In the genomic region with DNA sequence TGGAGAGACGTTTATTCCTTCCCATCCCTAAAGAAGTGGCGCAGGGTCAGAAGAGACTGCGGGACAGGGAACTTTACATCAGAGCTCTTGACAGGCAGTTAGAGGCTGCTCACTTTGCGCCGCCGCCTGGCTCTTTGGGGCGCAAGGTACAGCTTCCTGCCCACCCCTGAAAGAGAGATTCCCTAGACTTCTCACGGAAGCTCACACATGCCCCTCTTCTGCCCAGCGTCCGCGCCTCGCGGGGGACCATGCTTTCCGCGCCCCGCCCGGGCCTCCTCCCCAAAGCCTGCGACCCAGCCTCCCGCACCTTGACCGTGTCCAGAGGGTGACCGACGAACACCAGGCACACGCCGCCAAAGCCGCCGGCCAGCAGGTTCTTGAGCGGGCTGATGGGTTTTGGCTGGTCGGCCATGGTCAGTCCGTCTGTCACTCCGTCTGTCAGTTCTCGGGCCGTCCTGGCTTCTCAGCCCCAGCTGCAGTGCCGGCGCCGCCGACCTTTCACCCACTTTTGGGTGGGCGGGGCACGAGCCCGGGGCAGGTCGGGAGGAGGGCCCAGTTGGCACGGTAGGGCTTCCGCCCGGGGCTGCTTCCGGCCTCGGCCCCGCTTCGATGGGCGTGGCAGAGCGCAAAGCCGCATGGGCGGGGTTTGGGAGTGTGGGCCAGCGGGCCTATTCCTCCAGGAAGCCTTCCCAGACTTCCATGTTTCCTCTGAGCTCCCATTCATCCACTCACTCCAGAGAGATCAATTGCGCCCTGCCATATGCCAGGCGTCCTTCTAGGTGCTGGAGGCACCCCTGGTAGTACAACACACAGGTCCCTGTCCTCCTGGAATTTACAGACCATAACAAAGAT, we compare ENCODE assay signal across 1 cellular context.
TF ChIP-seq lines count a peak whose summit lies in the region.

A gene with protein sequence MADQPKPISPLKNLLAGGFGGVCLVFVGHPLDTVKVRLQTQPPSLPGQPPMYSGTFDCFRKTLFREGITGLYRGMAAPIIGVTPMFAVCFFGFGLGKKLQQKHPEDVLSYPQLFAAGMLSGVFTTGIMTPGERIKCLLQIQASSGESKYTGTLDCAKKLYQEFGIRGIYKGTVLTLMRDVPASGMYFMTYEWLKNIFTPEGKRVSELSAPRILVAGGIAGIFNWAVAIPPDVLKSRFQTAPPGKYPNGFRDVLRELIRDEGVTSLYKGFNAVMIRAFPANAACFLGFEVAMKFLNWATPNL (minus strand): TSS at position 500 of the 852 bp plus-strand sequence. CDS start 88 bp downstream, at position 412.

TF ChIP-seq in K562, 482 proteins besides CTCF, POLR2A, EP300 and RAD21 (continued from another document and continues in another):
- TF ChIP-seq, protein P1, sequence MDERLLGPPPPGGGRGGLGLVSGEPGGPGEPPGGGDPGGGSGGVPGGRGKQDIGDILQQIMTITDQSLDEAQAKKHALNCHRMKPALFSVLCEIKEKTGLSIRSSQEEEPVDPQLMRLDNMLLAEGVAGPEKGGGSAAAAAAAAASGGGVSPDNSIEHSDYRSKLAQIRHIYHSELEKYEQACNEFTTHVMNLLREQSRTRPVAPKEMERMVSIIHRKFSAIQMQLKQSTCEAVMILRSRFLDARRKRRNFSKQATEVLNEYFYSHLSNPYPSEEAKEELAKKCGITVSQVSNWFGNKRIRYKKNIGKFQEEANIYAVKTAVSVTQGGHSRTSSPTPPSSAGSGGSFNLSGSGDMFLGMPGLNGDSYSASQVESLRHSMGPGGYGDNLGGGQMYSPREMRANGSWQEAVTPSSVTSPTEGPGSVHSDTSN (CRISPR knock-in tag; IDR thresholded peaks at IDR 0.05; ENCODE audit: low read depth) = no peak
- TF ChIP-seq, protein P1 (tag; conservative IDR thresholded peaks at IDR 0.05; ENCODE audit: low read depth) = no peak
- TF ChIP-seq HOXB6 (CRISPR knock-in tag; IDR thresholded peaks at IDR 0.05; ENCODE audit: borderline replicate concordance) = no peak
- TF ChIP-seq ZNF445 (CRISPR knock-in tag; IDR thresholded peaks at IDR 0.05; ENCODE audit: low read depth) = no peak
- TF ChIP-seq RBBP5 (IDR thresholded peaks at IDR 0.05; ENCODE audit: borderline replicate concordance, insufficient read depth, low read length, poor library complexity, severe bottlenecking) = peak; percentile 57
- no peak for TF ChIP-seq HES1 (IDR thresholded peaks at IDR 0.05; ENCODE audit: low read depth)
- TF ChIP-seq SP1 (CRISPR knock-in tag; IDR thresholded peaks at IDR 0.05) = peak; percentile 88
- no peak for TF ChIP-seq HNRNPH1 (optimal IDR thresholded peaks at IDR 0.05; ENCODE audit: low read depth, low read length)
- TF ChIP-seq CHD2 (IDR thresholded peaks at IDR 0.05; ENCODE audit: low read depth, low read length) = no peak
- no peak; the same call in 1 of the 2 replicates for TF ChIP-seq ZBTB7A (IDR thresholded peaks at IDR 0.05; ENCODE audit: borderline replicate concordance, control insufficient read depth, low read depth, low read length)
- no peak for TF ChIP-seq TAL1 (IDR thresholded peaks at IDR 0.05)
- peak in 1 of 3 experiments; percentile 46 for TF ChIP-seq YY1 (IDR thresholded peaks at IDR 0.05; ENCODE audit: borderline replicate concordance in 1 of 3, control insufficient read depth in 1 of 3, extremely low read depth in 1 of 3, insufficient read depth in 3 of 3, insufficient read length in 1 of 3, insufficient replicate concordance in 2 of 3, low read depth in 1 of 3, low read length in 2 of 3)
- TF ChIP-seq ZNF668 (CRISPR knock-in tag; IDR thresholded peaks at IDR 0.05) = no peak
- TF ChIP-seq FOXO4 (CRISPR knock-in tag; IDR thresholded peaks at IDR 0.05) = no peak
- TF ChIP-seq ZFP30 (CRISPR knock-in tag; IDR thresholded peaks at IDR 0.05; ENCODE audit: borderline replicate concordance) = no peak
- no peak for TF ChIP-seq ZNF75A (CRISPR knock-in tag; IDR thresholded peaks at IDR 0.05)
- TF ChIP-seq ZNF766 (CRISPR knock-in tag; conservative IDR thresholded peaks at IDR 0.05) = no peak
- TF ChIP-seq, protein P2, sequence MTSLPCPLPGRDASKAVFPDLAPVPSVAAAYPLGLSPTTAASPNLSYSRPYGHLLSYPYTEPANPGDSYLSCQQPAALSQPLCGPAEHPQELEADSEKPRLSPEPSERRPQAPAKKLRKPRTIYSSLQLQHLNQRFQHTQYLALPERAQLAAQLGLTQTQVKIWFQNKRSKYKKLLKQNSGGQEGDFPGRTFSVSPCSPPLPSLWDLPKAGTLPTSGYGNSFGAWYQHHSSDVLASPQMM (CRISPR knock-in tag; IDR thresholded peaks at IDR 0.05) = no peak
- TF ChIP-seq MTA2 (IDR thresholded peaks at IDR 0.05; ENCODE audit: low read depth) = no peak
- no peak for TF ChIP-seq ZKSCAN1 (IDR thresholded peaks at IDR 0.05; ENCODE audit: low read depth, low read length)
- no peak for TF ChIP-seq MED1 (CRISPR knock-in tag; IDR thresholded peaks at IDR 0.05; ENCODE audit: borderline replicate concordance)
- no peak for TF ChIP-seq LEF1 (IDR thresholded peaks at IDR 0.05)
- TF ChIP-seq, protein P3, sequence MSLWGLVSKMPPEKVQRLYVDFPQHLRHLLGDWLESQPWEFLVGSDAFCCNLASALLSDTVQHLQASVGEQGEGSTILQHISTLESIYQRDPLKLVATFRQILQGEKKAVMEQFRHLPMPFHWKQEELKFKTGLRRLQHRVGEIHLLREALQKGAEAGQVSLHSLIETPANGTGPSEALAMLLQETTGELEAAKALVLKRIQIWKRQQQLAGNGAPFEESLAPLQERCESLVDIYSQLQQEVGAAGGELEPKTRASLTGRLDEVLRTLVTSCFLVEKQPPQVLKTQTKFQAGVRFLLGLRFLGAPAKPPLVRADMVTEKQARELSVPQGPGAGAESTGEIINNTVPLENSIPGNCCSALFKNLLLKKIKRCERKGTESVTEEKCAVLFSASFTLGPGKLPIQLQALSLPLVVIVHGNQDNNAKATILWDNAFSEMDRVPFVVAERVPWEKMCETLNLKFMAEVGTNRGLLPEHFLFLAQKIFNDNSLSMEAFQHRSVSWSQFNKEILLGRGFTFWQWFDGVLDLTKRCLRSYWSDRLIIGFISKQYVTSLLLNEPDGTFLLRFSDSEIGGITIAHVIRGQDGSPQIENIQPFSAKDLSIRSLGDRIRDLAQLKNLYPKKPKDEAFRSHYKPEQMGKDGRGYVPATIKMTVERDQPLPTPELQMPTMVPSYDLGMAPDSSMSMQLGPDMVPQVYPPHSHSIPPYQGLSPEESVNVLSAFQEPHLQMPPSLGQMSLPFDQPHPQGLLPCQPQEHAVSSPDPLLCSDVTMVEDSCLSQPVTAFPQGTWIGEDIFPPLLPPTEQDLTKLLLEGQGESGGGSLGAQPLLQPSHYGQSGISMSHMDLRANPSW (CRISPR knock-in tag; IDR thresholded peaks at IDR 0.05) = 0 out of 2 replicates have a peak, but pooled peaks have one; percentile 64
- no peak for TF ChIP-seq ZNF146 (CRISPR knock-in tag; IDR thresholded peaks at IDR 0.05; ENCODE audit: unreplicated experiment)
- TF ChIP-seq, protein P4, sequence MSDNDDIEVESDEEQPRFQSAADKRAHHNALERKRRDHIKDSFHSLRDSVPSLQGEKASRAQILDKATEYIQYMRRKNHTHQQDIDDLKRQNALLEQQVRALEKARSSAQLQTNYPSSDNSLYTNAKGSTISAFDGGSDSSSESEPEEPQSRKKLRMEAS (CRISPR knock-in tag; IDR thresholded peaks at IDR 0.05) = peak; percentile 67; the same call in 1 of the 2 replicates
- TF ChIP-seq, protein P5, sequence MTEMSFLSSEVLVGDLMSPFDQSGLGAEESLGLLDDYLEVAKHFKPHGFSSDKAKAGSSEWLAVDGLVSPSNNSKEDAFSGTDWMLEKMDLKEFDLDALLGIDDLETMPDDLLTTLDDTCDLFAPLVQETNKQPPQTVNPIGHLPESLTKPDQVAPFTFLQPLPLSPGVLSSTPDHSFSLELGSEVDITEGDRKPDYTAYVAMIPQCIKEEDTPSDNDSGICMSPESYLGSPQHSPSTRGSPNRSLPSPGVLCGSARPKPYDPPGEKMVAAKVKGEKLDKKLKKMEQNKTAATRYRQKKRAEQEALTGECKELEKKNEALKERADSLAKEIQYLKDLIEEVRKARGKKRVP (CRISPR knock-in tag; IDR thresholded peaks at IDR 0.05) = no peak
- no peak for TF ChIP-seq TOE1 (IDR thresholded peaks at IDR 0.05; ENCODE audit: borderline replicate concordance)
- no peak for TF ChIP-seq TOE1 (CRISPR knock-in tag; IDR thresholded peaks at IDR 0.05; ENCODE audit: borderline replicate concordance, low read depth)
- no peak for TF ChIP-seq EHMT2 (IDR thresholded peaks at IDR 0.05)
- TF ChIP-seq RBM34 (IDR thresholded peaks at IDR 0.05; ENCODE audit: borderline replicate concordance, insufficient read depth, low read length) = no peak
- no peak for TF ChIP-seq CAMTA2 (CRISPR knock-in tag; conservative IDR thresholded peaks at IDR 0.05)
- no peak for TF ChIP-seq ZNF133 (CRISPR knock-in tag; IDR thresholded peaks at IDR 0.05)
- peak; percentile 71; the same call in 1 of the 2 replicates for TF ChIP-seq PHF8 (IDR thresholded peaks at IDR 0.05; ENCODE audit: borderline replicate concordance, low read length)
- TF ChIP-seq KLF16 (IDR thresholded peaks at IDR 0.05) = no peak
- no peak for TF ChIP-seq HNRNPK (IDR thresholded peaks at IDR 0.05; ENCODE audit: low read depth, low read length, poor library complexity, severe bottlenecking)
- no peak for TF ChIP-seq RUNX1 (IDR thresholded peaks at IDR 0.05; ENCODE audit: low read depth)
- no peak for TF ChIP-seq MYBL2 (IDR thresholded peaks at IDR 0.05; ENCODE audit: low read depth)
- no peak for TF ChIP-seq MYBL2 (CRISPR knock-in tag; IDR thresholded peaks at IDR 0.05; ENCODE audit: borderline replicate concordance)
- TF ChIP-seq TARDBP (IDR thresholded peaks at IDR 0.05) = no peak
- TF ChIP-seq SMAD1 (IDR thresholded peaks at IDR 0.05; ENCODE audit: low read depth, low read length, partially characterized antibody) = no peak
- no peak for TF ChIP-seq KDM4B (IDR thresholded peaks at IDR 0.05; ENCODE audit: borderline replicate concordance in 2 of 2, low read depth in 1 of 2)
- no peak for TF ChIP-seq NFYB (IDR thresholded peaks at IDR 0.05; ENCODE audit: extremely low read depth, insufficient read length)
- no peak for TF ChIP-seq ZNF584 (CRISPR knock-in tag; IDR thresholded peaks at IDR 0.05; ENCODE audit: low read depth)
- TF ChIP-seq ZNF232 (CRISPR knock-in tag; IDR thresholded peaks at IDR 0.05) = no peak
- no peak for TF ChIP-seq DIDO1 (tag; IDR thresholded peaks at IDR 0.05; ENCODE audit: low read depth)
- TF ChIP-seq CHD1 (IDR thresholded peaks at IDR 0.05; ENCODE audit: low read length) = no peak
- no peak for TF ChIP-seq MECOM (CRISPR knock-in tag; IDR thresholded peaks at IDR 0.05)
- peak; percentile 82 for TF ChIP-seq CREB3L1 (IDR thresholded peaks at IDR 0.05; ENCODE audit: borderline replicate concordance, low read depth)
- no peak for TF ChIP-seq ZEB2 (IDR thresholded peaks at IDR 0.05)
- TF ChIP-seq ZNF165 (CRISPR knock-in tag; IDR thresholded peaks at IDR 0.05; ENCODE audit: borderline replicate concordance) = no peak
- no peak for TF ChIP-seq YBX1 (IDR thresholded peaks at IDR 0.05)
- TF ChIP-seq, protein P6, sequence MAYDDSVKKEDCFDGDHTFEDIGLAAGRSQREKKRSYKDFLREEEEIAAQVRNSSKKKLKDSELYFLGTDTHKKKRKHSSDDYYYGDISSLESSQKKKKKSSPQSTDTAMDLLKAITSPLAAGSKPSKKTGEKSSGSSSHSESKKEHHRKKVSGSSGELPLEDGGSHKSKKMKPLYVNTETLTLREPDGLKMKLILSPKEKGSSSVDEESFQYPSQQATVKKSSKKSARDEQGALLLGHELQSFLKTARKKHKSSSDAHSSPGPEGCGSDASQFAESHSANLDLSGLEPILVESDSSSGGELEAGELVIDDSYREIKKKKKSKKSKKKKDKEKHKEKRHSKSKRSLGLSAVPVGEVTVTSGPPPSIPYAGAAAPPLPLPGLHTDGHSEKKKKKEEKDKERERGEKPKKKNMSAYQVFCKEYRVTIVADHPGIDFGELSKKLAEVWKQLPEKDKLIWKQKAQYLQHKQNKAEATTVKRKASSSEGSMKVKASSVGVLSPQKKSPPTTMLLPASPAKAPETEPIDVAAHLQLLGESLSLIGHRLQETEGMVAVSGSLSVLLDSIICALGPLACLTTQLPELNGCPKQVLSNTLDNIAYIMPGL (CRISPR knock-in tag; IDR thresholded peaks at IDR 0.05) = peak; percentile 69; the same call in 1 of the 2 replicates
- TF ChIP-seq ZNF699 (CRISPR knock-in tag; IDR thresholded peaks at IDR 0.05; ENCODE audit: insufficient replicate concordance) = no peak
